Comparison of ENCODE assay signal across 8 cellular contexts in the genomic region with DNA sequence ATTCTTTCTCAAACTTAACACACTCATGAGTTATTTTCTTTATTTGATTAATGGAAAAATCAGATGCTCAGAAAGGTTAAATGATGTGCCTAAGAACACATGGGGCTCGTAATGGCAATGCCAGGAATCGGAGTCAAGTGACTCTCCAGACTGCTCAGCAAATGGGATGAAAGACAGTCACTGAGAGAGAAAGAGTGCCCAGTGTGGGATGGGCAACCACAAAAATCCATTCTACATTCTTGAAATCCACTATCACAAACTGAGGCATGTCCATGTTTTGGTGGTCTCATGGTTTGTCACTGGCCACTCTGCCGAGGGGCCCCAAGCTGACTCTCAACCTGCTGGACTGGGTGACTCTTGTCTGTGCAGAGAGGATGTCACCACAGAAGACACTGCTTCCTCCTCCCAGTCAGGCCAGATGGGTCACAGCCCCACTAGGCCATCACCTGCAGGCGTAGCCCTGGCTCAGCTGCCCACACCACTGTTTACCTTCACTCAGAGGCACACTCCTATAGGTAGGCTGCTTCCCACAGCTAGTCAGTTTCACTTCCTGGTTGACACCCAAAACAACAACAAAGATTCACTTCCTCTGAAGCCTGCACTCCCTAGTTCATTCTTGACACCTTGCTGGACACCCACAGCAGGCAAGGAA. TPM values are rescaled to one million over a fixed set of nuclear protein-coding genes. Genes with fewer than 3 reads are reported as not detected.
A peak's percentile ranks its signal among the peaks of the same experiment; 100 is the strongest.
DNase-seq lines count a peak whose midpoint lies in the region; ATAC-seq, FAIRE-seq and TF ChIP-seq lines count a peak whose summit lies in the region.

No MANE protein-coding gene starts in this region.

- peak overlapping the region; percentile 45 for H3K4me2 ChIP-seq in keratinocyte (ENCODE audit: control insufficient read depth, extremely low read depth, insufficient read depth, low read depth, low read length)

- H3K4me3 ChIP-seq in keratinocyte (ENCODE audit: control insufficient read depth in 2 of 3, extremely low read depth in 1 of 3, insufficient read depth in 2 of 3, low read depth in 1 of 3, low read length in 3 of 3) = no peak overlapping the region

- no peaks in the 10 kb centered on the region for H4K20me1 ChIP-seq in keratinocyte (ENCODE audit: control insufficient read depth, extremely low read depth, insufficient read depth, low read length)

- peaks cover under 1 to 2% of the 10 kb centered on the region in 2 experiments for H3K36me3 ChIP-seq in keratinocyte (ENCODE audit: control insufficient read depth in 2 of 2, extremely low read depth in 1 of 2, insufficient read depth in 2 of 2, low read length in 2 of 2)

- H2AFZ ChIP-seq in keratinocyte (ENCODE audit: control insufficient read depth, low read length) = no peak overlapping the region

- no peaks in the 10 kb centered on the region for H3K9me3 ChIP-seq in keratinocyte (ENCODE audit: control insufficient read depth, low read depth, low read length)

- H3K27ac ChIP-seq in keratinocyte (ENCODE audit: control insufficient read depth, insufficient read depth, low read length) = no peak overlapping the region

- peaks cover 25% of the 10 kb centered on the region for H3K4me1 ChIP-seq in keratinocyte (ENCODE audit: control insufficient read depth, extremely low read depth, insufficient read depth, low read length)

- ATAC-seq in GM21529 (IDR thresholded peaks at IDR 0.05; ENCODE audit: unreplicated experiment) = peak; percentile 61

- no peak for TF ChIP-seq CTCF in keratinocyte (optimal IDR thresholded peaks at IDR 0.05 in 1 of 3, IDR thresholded peaks at IDR 0.05 in 1 of 3, conservative IDR thresholded peaks at IDR 0.05 in 1 of 3; ENCODE audit: extremely low read depth in 1 of 3, insufficient read depth in 2 of 3, low read length in 3 of 3)

- dilution Hi-C loops in keratinocyte (cut with MboI; ENCODE audit: extremely low pct_ligation_motif_present, low sequenced_read_pairs) = no loop called here

- no peaks in the 10 kb centered on the region for H3K79me2 ChIP-seq in keratinocyte (ENCODE audit: control insufficient read depth, insufficient read depth, low read length)

- peak; percentile 66 for DNase-seq in COLO668 (lab: John Stamatoyannopoulos, UW; ENCODE audit: unreplicated experiment)
- DNase-seq in NOMO-1 treated with dmso at 0.1 percent for 144 hours (lab: John Stamatoyannopoulos, UW; ENCODE audit: unreplicated experiment) = peak; percentile 23
- no peak for DNase-seq in keratinocyte (ENCODE audit: low read depth, low spot score)
- no peak for DNase-seq in RKO (ENCODE audit: low spot score)
- DNase-seq in cortex of kidney (lab: John Stamatoyannopoulos, UW) = no peak
- DNase-seq in NCI-H2227 treated with DMSO at 0.1 percent for 48 hours (lab: John Stamatoyannopoulos, UW) = no peak
- no peak for DNase-seq in NCI-H1694 (lab: John Stamatoyannopoulos, UW)

- no peak overlapping the region for H3K9ac ChIP-seq in keratinocyte (ENCODE audit: control insufficient read depth, extremely low read depth, insufficient read depth, low read length)

- H3K9me1 ChIP-seq in keratinocyte (ENCODE audit: control insufficient read depth, extremely low read depth, insufficient read depth, low read length) = peaks cover 2% of the 10 kb centered on the region

- no peaks in the 10 kb centered on the region for H3K27me3 ChIP-seq in keratinocyte (ENCODE audit: control insufficient read depth, extremely low read depth, insufficient read depth, low read length)

- FAIRE-seq in keratinocyte (lab: Jason Lieb, UNC) = peak; percentile 41

RNA-seq across cellular contexts. Expression of gene MAP1LC3A, which starts 21.5 kb away (rescaled TPM):
- 1.7 to 2.9 TPM (median 2.2 TPM) in 3 replicates for polyA plus RNA-seq in keratinocyte
- 8.8 TPM for polyA plus RNA-seq in keratinocyte (2011; ENCODE audit: low read depth)
- polyA plus RNA-seq in keratinocyte (2011; cell fraction: cytosol; rRNA removed) = 1.6 and 2.0 TPM in 2 replicates
- 1.3 and 2.3 TPM in 2 replicates for polyA plus RNA-seq in keratinocyte (2011; cell fraction: nucleus; rRNA removed)
- 2.9 and 12.5 TPM in 2 replicates for polyA plus RNA-seq in keratinocyte (2012; ENCODE audit: low replicate concordance)
- 1.6 to 1.7 TPM in 2 of 3 replicates, not detected in the other for polyA minus RNA-seq in keratinocyte
- 4.8 TPM for polyA minus RNA-seq in keratinocyte (2011; cell fraction: cytosol; rRNA and poly(A)+ RNA removed)
- polyA minus RNA-seq in keratinocyte (2011; cell fraction: nucleus; rRNA and poly(A)+ RNA removed) = 1.5 and 1.7 TPM in 2 replicates

Comparison
In these comparisons a context has a peak if more than half of its experiments do, and no peak if none do; other contexts are left out.
1. DNase-seq: peak in COLO668 (single experiment) and NOMO-1 treated with dmso at 0.1 percent for 144 hours (single experiment); none in keratinocyte (single experiment), RKO (single experiment), cortex of kidney (single experiment), NCI-H2227 treated with DMSO at 0.1 percent for 48 hours (single experiment) and NCI-H1694 (single experiment).